Comparison of ENCODE assay signal across 27 cellular contexts in the genomic region with DNA sequence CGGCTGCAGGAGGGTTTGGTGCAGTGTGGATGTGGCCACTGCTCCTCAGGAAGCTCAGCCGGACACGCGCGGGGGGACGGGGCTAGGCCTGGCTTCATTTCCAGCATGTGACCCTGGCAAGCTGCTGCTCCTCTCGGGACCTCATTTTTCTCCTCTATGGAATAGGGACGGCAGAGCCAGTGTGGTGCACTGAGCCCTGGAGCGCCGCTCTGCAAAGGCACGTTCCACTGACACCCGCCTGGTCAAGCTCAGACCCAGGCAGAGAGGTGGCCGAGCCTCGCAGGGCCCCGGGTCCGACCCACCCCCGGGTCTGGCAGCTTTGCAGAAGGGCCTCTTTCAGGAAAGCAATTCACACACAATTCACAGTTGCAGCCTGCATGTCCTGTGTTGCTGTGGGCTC. TPM values are rescaled to one million over a fixed set of nuclear protein-coding genes. Genes with fewer than 3 reads are reported as not detected.
"Had no signal": no experiment of that assay in that cellular context is flagged by ENCODE, and none has a peak within 500 bp of the region (broad histone marks: within the 10 kb centered on the region; RNA-seq: fewer than 3 reads in every experiment).

No MANE protein-coding gene starts in this region.

- H3K9me3 Mint-ChIP-seq: activated CD4-positive, alpha-beta T cell treated with anti-CD3 and anti-CD28 coated beads, Interleukin-2, amount 10 ng/mL, durations not matched to agents 7 days and 5 days; activated CD8-positive, alpha-beta T cell treated with anti-CD3 and anti-CD28 coated beads for 36 hours; activated naive CD4-positive, alpha-beta T cell treated with anti-CD3 and anti-CD28 coated beads, Interleukin-2, amount 10 ng/mL, durations not matched to agents 7 days and 5 days; activated naive CD4-positive, alpha-beta T cell treated with anti-CD3 and anti-CD28 coated beads, Interleukin-2, amount 50 U/mL, for 72 hours; activated naive CD8-positive, alpha-beta T cell treated with anti-CD3 and anti-CD28 coated beads, Interleukin-2, amount 10 ng/mL, durations not matched to agents 7 days and 5 days; activated T-cell treated with anti-CD3 and anti-CD28 coated beads, Interleukin-2, amount 50 U/mL, for 4 hours; T-helper 2 cell treated with Interferon-gamma antibody and Interleukin-4, amounts not matched to agents 5 μg/mL and 100 μg/mL, for 36 hours had no signal

- DNase-seq: activated CD4-positive, alpha-beta T cell treated with anti-CD3 and anti-CD28 coated beads for 36 hours; activated CD4-positive, alpha-beta T cell treated with anti-CD3 and anti-CD28 coated beads, Interleukin-2, amount 10 ng/mL, durations not matched to agents 7 days and 5 days; activated CD4-positive, alpha-beta T cell treated with anti-CD3 and anti-CD28 coated beads, Interleukin-2, amount 50 U/mL, for 48 hours; activated CD4-positive, CD25-positive, alpha-beta regulatory T cell; activated CD4-positive, CD25-positive, alpha-beta regulatory T cell treated with anti-CD3 and anti-CD28 coated beads, Interleukin-2, amount 50 U/mL, for 72 hours; activated CD8-positive, alpha-beta memory T cell treated with anti-CD3 and anti-CD28 coated beads for 24 hours; activated CD8-positive, alpha-beta T cell treated with anti-CD3 and anti-CD28 coated beads for 36 hours; activated gamma-delta T cell; activated naive CD4-positive, alpha-beta T cell; activated naive CD4-positive, alpha-beta T cell treated with anti-CD3 and anti-CD28 coated beads, Interleukin-2, amount 10 ng/mL, durations not matched to agents 7 days and 5 days; activated naive CD8-positive, alpha-beta T cell treated with anti-CD3 and anti-CD28 coated beads, Interleukin-2, amount 10 ng/mL, durations not matched to agents 7 days and 5 days; activated T-cell treated with anti-CD3 and anti-CD28 coated beads, Interleukin-2, amount 50 U/mL, for 4 hours; central memory CD4-positive, alpha-beta T cell; cerebellar nuclear complex; colonic mucosa; effector CD8-positive, alpha-beta T cell; esophagus squamous epithelium; foreskin melanocyte; T-helper 1 cell; T-helper 17 cell; T1000 had no signal

- H3K4me1 Mint-ChIP-seq: activated CD4-positive, alpha-beta T cell treated with anti-CD3 and anti-CD28 coated beads for 36 hours; activated CD4-positive, alpha-beta T cell treated with anti-CD3 and anti-CD28 coated beads, Interleukin-2, amount 10 ng/mL, durations not matched to agents 7 days and 5 days; activated naive CD4-positive, alpha-beta T cell treated with anti-CD3 and anti-CD28 coated beads, Interleukin-2, amount 10 ng/mL, durations not matched to agents 7 days and 5 days; activated naive CD8-positive, alpha-beta T cell treated with anti-CD3 and anti-CD28 coated beads, Interleukin-2, amount 10 ng/mL, durations not matched to agents 7 days and 5 days had no signal

- ATAC-seq: activated CD8-positive, alpha-beta T cell treated with anti-CD3 and anti-CD28 coated beads for 36 hours; activated naive CD4-positive, alpha-beta T cell treated with anti-CD3 and anti-CD28 coated beads, Interleukin-2, amount 50 U/mL, for 72 hours; activated T-cell treated with anti-CD3 and anti-CD28 coated beads, Interleukin-2, amount 50 U/mL, for 4 hours; gastroesophageal sphincter; T-helper 17 cell had no signal

- H3K27ac Mint-ChIP-seq: activated CD4-positive, alpha-beta T cell treated with anti-CD3 and anti-CD28 coated beads for 36 hours; activated CD4-positive, alpha-beta T cell treated with anti-CD3 and anti-CD28 coated beads, Interleukin-2, amount 10 ng/mL, durations not matched to agents 7 days and 5 days; activated CD8-positive, alpha-beta T cell treated with anti-CD3 and anti-CD28 coated beads for 36 hours; activated naive CD4-positive, alpha-beta T cell treated with anti-CD3 and anti-CD28 coated beads, Interleukin-2, amount 10 ng/mL, durations not matched to agents 7 days and 5 days; activated naive CD4-positive, alpha-beta T cell treated with anti-CD3 and anti-CD28 coated beads, Interleukin-2, amount 50 U/mL, for 72 hours; activated naive CD8-positive, alpha-beta T cell treated with anti-CD3 and anti-CD28 coated beads, Interleukin-2, amount 10 ng/mL, durations not matched to agents 7 days and 5 days; T-helper 17 cell had no signal

- H3K4me3 Mint-ChIP-seq: activated CD4-positive, alpha-beta T cell treated with anti-CD3 and anti-CD28 coated beads for 36 hours; activated CD4-positive, alpha-beta T cell treated with anti-CD3 and anti-CD28 coated beads, Interleukin-2, amount 10 ng/mL, durations not matched to agents 7 days and 5 days; activated CD8-positive, alpha-beta T cell treated with anti-CD3 and anti-CD28 coated beads for 36 hours; activated naive CD4-positive, alpha-beta T cell treated with anti-CD3 and anti-CD28 coated beads, Interleukin-2, amount 10 ng/mL, durations not matched to agents 7 days and 5 days; activated naive CD8-positive, alpha-beta T cell treated with anti-CD3 and anti-CD28 coated beads, Interleukin-2, amount 10 ng/mL, durations not matched to agents 7 days and 5 days; activated T-cell treated with anti-CD3 and anti-CD28 coated beads, Interleukin-2, amount 50 U/mL, for 4 hours; activated T-helper 1 cell treated with anti-CD3 and anti-CD28 coated beads, Interleukin-12 subunit alpha, Interleukin-12 subunit beta, Interleukin-2, Interleukin-4 antibody, amounts not matched to agents 30 ng/mL and 10 ng/mL and 1 ng/mL, durations not matched to agents 14 hours and 24 hours and 36 hours; T-helper 17 cell; T-helper 2 cell treated with Interferon-gamma antibody and Interleukin-4, amounts not matched to agents 5 μg/mL and 100 μg/mL, for 36 hours had no signal

- H3K36me3 Mint-ChIP-seq: activated naive CD4-positive, alpha-beta T cell treated with anti-CD3 and anti-CD28 coated beads, Interleukin-2, amount 10 ng/mL, durations not matched to agents 7 days and 5 days; activated naive CD4-positive, alpha-beta T cell treated with anti-CD3 and anti-CD28 coated beads, Interleukin-2, amount 50 U/mL, for 72 hours; activated naive CD8-positive, alpha-beta T cell treated with anti-CD3 and anti-CD28 coated beads, Interleukin-2, amount 10 ng/mL, durations not matched to agents 7 days and 5 days; brain had no signal

RNA-seq across cellular contexts. Expression of a gene that starts 56.7 kb away (rescaled TPM):
- polyA plus RNA-seq: fibroblast of lung had no signal
